ENCODE assay signal across 16 cellular contexts in the genomic region with DNA sequence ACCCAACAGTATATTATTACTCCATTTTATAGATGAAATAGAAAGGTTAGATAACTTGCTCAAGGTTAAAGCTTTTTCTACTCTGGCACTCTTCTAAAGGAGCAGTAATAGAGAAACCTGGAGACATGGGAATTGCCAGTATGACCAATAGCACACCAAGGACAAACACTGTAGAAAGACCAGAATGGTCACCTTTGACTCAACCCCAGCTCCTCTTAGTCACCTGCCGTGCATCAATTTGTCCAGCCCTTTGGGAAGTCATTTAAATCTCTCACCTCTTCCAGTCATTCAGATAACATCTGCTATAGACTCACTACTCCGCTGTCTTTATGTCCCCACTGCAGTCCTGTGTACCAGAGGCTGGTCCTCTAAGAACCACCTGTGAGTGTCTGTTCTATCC. TPM values are rescaled to one million over a fixed set of nuclear protein-coding genes. Genes with fewer than 3 reads are reported as not detected.
"Had no signal": no experiment of that assay in that cellular context is flagged by ENCODE, and none has a peak within 500 bp of the region (broad histone marks: within the 10 kb centered on the region; RNA-seq: fewer than 3 reads in every experiment).

No MANE protein-coding gene starts in this region.

- H3K9me3 Mint-ChIP-seq: T-cell had no signal

- H3K36me3 Mint-ChIP-seq: T-cell had no signal

- DNase-seq: activated CD4-positive, alpha-beta T cell treated with anti-CD3 and anti-CD28 coated beads for 48 hours; activated CD4-positive, CD25-positive, alpha-beta regulatory T cell; activated CD8-positive, alpha-beta T cell treated with anti-CD3 and anti-CD28 coated beads, Interleukin-2, amount 10 ng/mL, durations not matched to agents 7 days and 5 days; activated effector memory CD4-positive, alpha-beta T cell treated with anti-CD3 and anti-CD28 coated beads, Interleukin-2, amount 50 U/mL, for 16 hours; activated naive CD4-positive, alpha-beta T cell treated with anti-CD3 and anti-CD28 coated beads, Interleukin-2, amount 50 U/mL, for 16 hours; activated T-cell treated with anti-CD3 and anti-CD28 coated beads, Interleukin-2, amount 50 U/mL, for 48 hours; hypothalamus; islet precursor cell; lower lobe of right lung; midbrain; stimulated activated CD4-positive, alpha-beta T cell treated with anti-CD3 and anti-CD28 coated beads, Interleukin-2, amount 100 ng/mL, for 24 hours; stomach; T-cell; trophoblast cell had no signal

- H3K4me3 Mint-ChIP-seq: activated CD8-positive, alpha-beta T cell treated with anti-CD3 and anti-CD28 coated beads, Interleukin-2, amount 10 ng/mL, durations not matched to agents 7 days and 5 days; T-cell had no signal

- H3K27ac Mint-ChIP-seq: progenitor cell of endocrine pancreas had no signal

- H3K27me3 Mint-ChIP-seq: progenitor cell of endocrine pancreas, T-cell had no signal

- ATAC-seq: activated CD8-positive, alpha-beta T cell treated with anti-CD3 and anti-CD28 coated beads, Interleukin-2, amount 10 ng/mL, durations not matched to agents 7 days and 5 days; lower lobe of right lung had no signal

RNA-seq across cellular contexts. Expression of a gene that starts 23.9 kb away (rescaled TPM):
- total RNA-seq: activated CD8-positive, alpha-beta T cell treated with anti-CD3 and anti-CD28 coated beads, Interleukin-2, amount 10 ng/mL, durations not matched to agents 7 days and 5 days; ascending aorta had no signal
